ENCODE assay signal across 8 cellular contexts in genomic region chr17:2400877-2401425, GRCh38. TPM values are rescaled to one million over a fixed set of nuclear protein-coding genes. Genes with fewer than 3 reads are reported as not detected.
A peak's percentile ranks its signal among the peaks of the same experiment; 100 is the strongest.
DNase-seq lines count a peak whose midpoint lies in the region; ATAC-seq and TF ChIP-seq lines count a peak whose summit lies in the region.

TSS of gene MNT (minus strand) at chr17:2401060. CDS start at chr17:2400712, 348 bp downstream.

- DNase-seq in Calu3 (peak; percentile 92), HuH-7 (ENCODE audit: low spot score) (peak; percentile 76), activated T-cell treated with anti-CD3 and anti-CD28 coated beads for 4 hours (peak; percentile 89), epithelial cell of prostate (ENCODE audit: low read depth, low spot score) (peak; percentile 78)
- DNase-seq in stimulated activated CD8-positive, alpha-beta memory T cell treated with anti-CD3 and anti-CD28 coated beads, Interleukin-4, amount 100 ng/mL, for 24 hours (ENCODE audit: low read depth) = peak; percentile 93

- CTCF ChIA-PET in Calu3 (lab: Charles Lee) = interaction anchor here (1.0 to 1.4 kb wide), 3 partner anchors 8 to 15 kb away, joined by 4 to 6 read pairs (median 4); no protein-coding TSS in a partner anchor

- peak within 1 kb of the TSS; percentile 91 for H3K9ac ChIP-seq in OCI-LY3 (ENCODE audit: low read length)
- peak within 1 kb of the TSS; percentile 96 to 99 for H3K9ac ChIP-seq in mucosa of rectum (ENCODE audit: low read depth in 1 of 2, low read length in 2 of 2)

- H3K36me3 ChIP-seq in OCI-LY3 (replicated peaks; ENCODE audit: low read depth, low read length) (no peaks in the 10 kb centered on the region), mucosa of rectum (ENCODE audit: control insufficient read depth in 2 of 2, insufficient read depth in 2 of 2, low read length in 2 of 2) (no peaks in the 10 kb centered on the region)

- peaks cover 21% of the 10 kb centered on the region for H3K4me1 ChIP-seq in OCI-LY3 (ENCODE audit: low read length)
- peaks cover 60 to 68% of the 10 kb centered on the region in 2 donors for H3K4me1 ChIP-seq in mucosa of rectum (ENCODE audit: control insufficient read depth in 2 of 2, insufficient read depth in 2 of 2, low read length in 2 of 2)

- H3K79me2 ChIP-seq in OCI-LY3 (ENCODE audit: low read length) = peaks cover 27% of the 10 kb centered on the region; the same call in 1 of the 2 replicates

- H3K27ac ChIP-seq in OCI-LY3 (ENCODE audit: low read length) (peak within 1 kb of the TSS; percentile 90), epithelial cell of prostate (peak within 1 kb of the TSS; percentile 100), mucosa of rectum (ENCODE audit: low read depth in 2 of 2, low read length in 2 of 2) (peak within 1 kb of the TSS; percentile 100)

- intact Hi-C loops in Calu3 (cut with micrococcal nuclease; ENCODE audit: unreplicated experiment) = no loop called here

- H3K9me3 ChIP-seq in OCI-LY3 (ENCODE audit: insufficient read depth, low read length) = no peaks in the 10 kb centered on the region
- H3K9me3 ChIP-seq in mucosa of rectum (ENCODE audit: control insufficient read depth in 2 of 2, low read length in 2 of 2) = no peaks in the 10 kb centered on the region

- H3K4me3 Mint-ChIP-seq in Calu3 (ENCODE audit: low read depth, unreplicated experiment) = peak within 1 kb of the TSS; percentile 94

- H3K27me3 Mint-ChIP-seq in Calu3 (ENCODE audit: unreplicated experiment) = no peaks in the 10 kb centered on the region

- H3K4me1 Mint-ChIP-seq in Calu3 (ENCODE audit: low read depth, unreplicated experiment) = peaks cover 38% of the 10 kb centered on the region

- no peaks in the 10 kb centered on the region for H3K9me3 Mint-ChIP-seq in Calu3 (ENCODE audit: low read depth, unreplicated experiment)

- H3K4me3 ChIP-seq in OCI-LY3 (ENCODE audit: low read length) (peak within 1 kb of the TSS; percentile 97), mucosa of rectum (ENCODE audit: low read length in 2 of 2) (peak within 1 kb of the TSS; percentile 89 to 91)

- peaks cover 75% of the 10 kb centered on the region for H3K36me3 Mint-ChIP-seq in Calu3 (ENCODE audit: insufficient read depth, unreplicated experiment)

- peak within 1 kb of the TSS; percentile 57 for H3K27ac Mint-ChIP-seq in Calu3 (ENCODE audit: unreplicated experiment)

- peak within 1 kb of the TSS; percentile 79 for H3K4me2 ChIP-seq in OCI-LY3 (ENCODE audit: low read length)

- no TSS peak for BruUV-seq in Calu3 (replicated peaks; lab: Mats Ljungman, UMichigan)

- TF ChIP-seq CTCF in Calu3 (IDR thresholded peaks at IDR 0.05; ENCODE audit: unreplicated experiment) (no peak), OCI-LY3 (IDR thresholded peaks at IDR 0.05; ENCODE audit: low read depth, low read length) (no peak)

- H4K20me1 ChIP-seq in OCI-LY3 (ENCODE audit: insufficient read depth, low read length) = peaks cover 22% of the 10 kb centered on the region

- peak; percentile 26 for ATAC-seq in GM21447 (IDR thresholded peaks at IDR 0.05; ENCODE audit: unreplicated experiment)

- H3K27me3 ChIP-seq in OCI-LY3 (ENCODE audit: low read depth, low read length) (no peaks in the 10 kb centered on the region), mucosa of rectum (ENCODE audit: control insufficient read depth in 2 of 2, insufficient read depth in 2 of 2, low read length in 2 of 2) (no peaks in the 10 kb centered on the region)

- H2AFZ ChIP-seq in OCI-LY3 (ENCODE audit: low read depth, low read length) = peak within 1 kb of the TSS; percentile 74; the same call in 1 of the 2 replicates

RNA-seq across cellular contexts. Expression of gene MNT, which starts in this region (rescaled TPM):
- 32.1 and 34.8 TPM in 2 replicates for total RNA-seq in Calu3 (2022)

Comparison
In these comparisons a context has a peak if more than half of its experiments do, and no peak if none do; other contexts are left out.
1. Peak in every context shown above with its lines: DNase-seq, ATAC-seq, H3K4me3 ChIP-seq and H3K27ac ChIP-seq.